Comparison of ENCODE assay signal across 19 cellular contexts in the genomic region with DNA sequence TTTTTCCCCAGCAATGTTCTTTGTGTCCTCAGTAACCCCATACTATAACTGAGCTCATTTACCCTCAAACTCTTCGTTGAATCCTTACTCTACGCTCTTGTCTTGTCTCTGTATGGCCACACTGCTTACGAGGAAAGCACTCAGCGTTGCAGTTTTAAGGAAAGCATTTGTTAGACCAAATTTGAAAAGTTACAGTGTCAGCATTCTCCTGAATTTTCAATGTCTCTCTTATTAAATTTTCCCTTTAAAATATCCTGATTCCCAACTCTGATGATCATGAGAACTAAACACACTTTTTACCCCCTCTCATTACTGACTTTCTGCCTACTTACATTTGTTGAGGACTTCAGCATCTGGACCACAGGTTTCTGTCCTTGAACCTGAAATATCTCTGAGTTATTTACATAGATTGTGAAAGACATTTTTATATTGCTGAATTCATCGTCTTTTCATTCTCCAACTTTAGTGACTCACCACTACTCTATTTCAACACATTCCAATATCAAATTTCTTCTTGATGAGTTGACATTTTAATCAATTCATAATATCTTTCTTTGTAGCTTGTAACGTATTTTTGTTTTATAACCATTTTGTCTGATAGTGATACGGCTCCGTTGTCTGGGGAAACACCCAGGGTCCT. TPM values are rescaled to one million over a fixed set of nuclear protein-coding genes. Genes with fewer than 3 reads are reported as not detected.
A peak's percentile ranks its signal among the peaks of the same experiment; 100 is the strongest.
DNase-seq lines count a peak whose midpoint lies in the region; ATAC-seq and TF ChIP-seq lines count a peak whose summit lies in the region.
"Had no signal": no experiment of that assay in that cellular context is flagged by ENCODE, and none has a peak within 500 bp of the region (broad histone marks: within the 10 kb centered on the region; RNA-seq: fewer than 3 reads in every experiment).

No MANE protein-coding gene starts in this region.

- no peak overlapping the region for H3K4me3 ChIP-seq in endodermal cell (ENCODE audit: low read length)
- H3K4me3 ChIP-seq in mesendoderm (ENCODE audit: low read length): no peak overlapping the region
- H3K4me3 ChIP-seq: gastroesophageal sphincter had no signal

- H3K27me3 Mint-ChIP-seq in endodermal cell (ENCODE audit: insufficient read depth): no peaks in the 10 kb centered on the region
- H3K27me3 Mint-ChIP-seq: natural killer cell treated with Interleukin-12 subunit alpha and Interleukin-12 subunit beta and Interleukin-15 and Interleukin-18, amount 100 ng/mL, for 72 hours had no signal

- H3K36me3 ChIP-seq in endodermal cell (ENCODE audit: control insufficient read depth, insufficient read depth, low read length) (no peaks in the 10 kb centered on the region), mesendoderm (ENCODE audit: control insufficient read depth, insufficient read depth, low read length) (no peaks in the 10 kb centered on the region)
- H3K36me3 ChIP-seq: gastroesophageal sphincter had no signal

- H2BK5ac ChIP-seq in mesendoderm (ENCODE audit: low read length): no peak overlapping the region

- peaks cover 21% of the 10 kb centered on the region for H3K4me1 Mint-ChIP-seq in endodermal cell
- H3K4me1 Mint-ChIP-seq: central memory CD8-positive, alpha-beta T cell had no signal

- H3K27ac ChIP-seq in endodermal cell (ENCODE audit: low read depth, low read length) (no peak overlapping the region), mesendoderm (ENCODE audit: low read depth, low read length) (no peak overlapping the region)
- H3K27ac ChIP-seq: gastroesophageal sphincter had no signal

- no peaks in the 10 kb centered on the region for H3K4me1 ChIP-seq in endodermal cell (ENCODE audit: control insufficient read depth, insufficient read depth, low read length)
- H3K4me1 ChIP-seq in mesendoderm (ENCODE audit: control insufficient read depth, low read depth, low read length): peaks cover 4% of the 10 kb centered on the region
- H3K4me1 ChIP-seq: gastroesophageal sphincter had no signal

- no peak overlapping the region for H4K8ac ChIP-seq in mesendoderm (ENCODE audit: low read depth, low read length)

- H3K23ac ChIP-seq in mesendoderm (ENCODE audit: low read length): no peak overlapping the region

- H3K4me3 Mint-ChIP-seq in endodermal cell: peak overlapping the region; percentile 1
- H3K4me3 Mint-ChIP-seq: central memory CD8-positive, alpha-beta T cell; natural killer cell treated with Interleukin-12 subunit alpha and Interleukin-12 subunit beta and Interleukin-15 and Interleukin-18, amount 100 ng/mL, for 72 hours; stimulated activated naive CD8-positive, alpha-beta T cell treated with anti-CD3 and anti-CD28 coated beads, Interleukin-15, Interleukin-2, amounts not matched to agents 100 ng/mL and 50 ng/mL, for 24 hours had no signal

- no peak overlapping the region for H4K5ac ChIP-seq in mesendoderm (ENCODE audit: low read length)

- peaks cover 5% of the 10 kb centered on the region for H3K36me3 Mint-ChIP-seq in endodermal cell (ENCODE audit: low read depth)
- peaks cover 0 to 5% of the 10 kb centered on the region in 2 donors for H3K36me3 Mint-ChIP-seq in activated naive CD4-positive, alpha-beta T cell treated with anti-CD3 and anti-CD28 coated beads, Interleukin-2, amount 50 U/mL, for 72 hours
- H3K36me3 Mint-ChIP-seq: natural killer cell treated with Interleukin-12 subunit alpha and Interleukin-12 subunit beta and Interleukin-15 and Interleukin-18, amount 100 ng/mL, for 72 hours had no signal

- H3K27ac Mint-ChIP-seq in endodermal cell: peak overlapping the region; percentile 79
- no peak overlapping the region for H3K27ac Mint-ChIP-seq in activated naive CD4-positive, alpha-beta T cell treated with anti-CD3 and anti-CD28 coated beads, Interleukin-2, amount 50 U/mL, for 72 hours
- H3K27ac Mint-ChIP-seq: natural killer cell treated with Interleukin-12 subunit alpha and Interleukin-12 subunit beta and Interleukin-15 and Interleukin-18, amount 100 ng/mL, for 72 hours; stimulated activated naive CD8-positive, alpha-beta T cell treated with anti-CD3 and anti-CD28 coated beads, Interleukin-15, Interleukin-2, amounts not matched to agents 100 ng/mL and 50 ng/mL, for 24 hours had no signal

- DNase-seq in ELR (ENCODE audit: low read depth) (peak; percentile 90), NCI-H226 (peak; percentile 77), endodermal cell (no peak), mesendoderm (peak; percentile 11), nucleus accumbens (lab: John Stamatoyannopoulos, UW) (no peak), iPS-NIHi11 (ENCODE audit: low spot score) (no peak)
- DNase-seq in activated naive CD4-positive, alpha-beta T cell treated with anti-CD3 and anti-CD28 coated beads, Interleukin-2, amount 50 U/mL, for 72 hours (ENCODE audit: low spot score in 2 of 2): no peak
- DNase-seq: activated naive CD4-positive, alpha-beta T cell; KG1; left cardiac atrium; NCI-H187 treated with DMSO at 0.1 percent for 48 hours; SHP77 had no signal

- no peak overlapping the region for H3K18ac ChIP-seq in mesendoderm (ENCODE audit: low read length)

- TF ChIP-seq CTCF in endodermal cell (conservative IDR thresholded peaks at IDR 0.05): no peak

- H3K9ac ChIP-seq in endodermal cell (ENCODE audit: extremely low read depth, low read length, poor library complexity, severe bottlenecking): no peak overlapping the region
- H3K9ac ChIP-seq in mesendoderm (ENCODE audit: low read length): no peak overlapping the region

- H3K4ac ChIP-seq in mesendoderm (ENCODE audit: low read depth, low read length): no peak overlapping the region

- H3K79me2 ChIP-seq in mesendoderm (ENCODE audit: control insufficient read depth, insufficient read depth, low read length): no peaks in the 10 kb centered on the region

- 81 to 82% methylated on average over 8 of the region's 8 CpGs for WGBS in endodermal cell (ENCODE audit: insufficient coverage in 1 of 2, insufficient read length in 1 of 2), 2 experiments
- 80% methylated on average over 1 of the region's 8 CpGs for WGBS in mesendoderm (ENCODE audit: extremely low coverage, insufficient coverage, low lambda C conversion rate)

- peaks cover 26% of the 10 kb centered on the region for H3K9me3 Mint-ChIP-seq in endodermal cell
- H3K9me3 Mint-ChIP-seq in activated naive CD4-positive, alpha-beta T cell treated with anti-CD3 and anti-CD28 coated beads, Interleukin-2, amount 50 U/mL, for 72 hours: peaks cover 0 to 6% of the 10 kb centered on the region in 2 donors
- H3K9me3 Mint-ChIP-seq: central memory CD8-positive, alpha-beta T cell; stimulated activated naive CD8-positive, alpha-beta T cell treated with anti-CD3 and anti-CD28 coated beads, Interleukin-15, Interleukin-2, amounts not matched to agents 100 ng/mL and 50 ng/mL, for 24 hours had no signal

- H2BK15ac ChIP-seq in mesendoderm (replicated peaks; ENCODE audit: low read depth): peak overlapping the region; percentile 64

- H3K9me3 ChIP-seq in endodermal cell (ENCODE audit: control insufficient read depth, low read length): peaks cover 11% of the 10 kb centered on the region

- no peak overlapping the region for H3K56ac ChIP-seq in mesendoderm (ENCODE audit: low read length)

- no peak overlapping the region for H2AK5ac ChIP-seq in mesendoderm (ENCODE audit: low read length)

- H2BK120ac ChIP-seq in mesendoderm (ENCODE audit: low read depth, low read length): no peak overlapping the region

- no peaks in the 10 kb centered on the region for H3K79me1 ChIP-seq in mesendoderm (ENCODE audit: low read length)

- H3K27me3 ChIP-seq in endodermal cell (ENCODE audit: control insufficient read depth, insufficient read depth, low read length, poor library complexity, severe bottlenecking): no peaks in the 10 kb centered on the region
- H3K27me3 ChIP-seq in mesendoderm (ENCODE audit: insufficient read depth, low read length, poor library complexity): no peaks in the 10 kb centered on the region
- H3K27me3 ChIP-seq: gastroesophageal sphincter had no signal

- H3K4me2 ChIP-seq in mesendoderm (ENCODE audit: low read length): no peak overlapping the region

- ATAC-seq in activated naive CD4-positive, alpha-beta T cell treated with anti-CD3 and anti-CD28 coated beads, Interleukin-2, amount 50 U/mL, for 72 hours: no peak
- no peak for ATAC-seq in GM21825 (IDR thresholded peaks at IDR 0.05; ENCODE audit: unreplicated experiment)
- ATAC-seq: gastroesophageal sphincter; left cardiac atrium; natural killer cell treated with Interleukin-12 subunit alpha and Interleukin-12 subunit beta and Interleukin-15 and Interleukin-18, amount 100 ng/mL, for 72 hours; right cardiac atrium had no signal

RNA-seq across cellular contexts. Expression of gene VWDE, which starts 19.8 kb away (rescaled TPM):
- total RNA-seq in endodermal cell: 10 to 100 TPM; 11.8 to 12.1 TPM
- 0.82 TPM for polyA plus RNA-seq in endodermal cell (2013, experiment 1 of 2)
- polyA plus RNA-seq in endodermal cell (2013, experiment 2 of 2): 0.46 TPM
- 4.6 TPM for polyA plus RNA-seq in mesendoderm (2013, experiment 1 of 2)
- polyA plus RNA-seq in mesendoderm (2013, experiment 2 of 2): 4.8 TPM
- total RNA-seq in activated naive CD4-positive, alpha-beta T cell treated with anti-CD3 and anti-CD28 coated beads, Interleukin-2, amount 50 U/mL, for 72 hours: 1 to 10 TPM; 2.6 to 6.3 TPM
- total RNA-seq: G401 had no signal

Comparison
In these comparisons a context has a peak if more than half of its experiments do, and no peak if none do; other contexts are left out.
1. DNase-seq: peak in ELR (single experiment), NCI-H226 (single experiment) and mesendoderm (single experiment); none in endodermal cell (single experiment), activated naive CD4-positive, alpha-beta T cell treated with anti-CD3 and anti-CD28 coated beads, Interleukin-2, amount 50 U/mL, for 72 hours (0 of 2), nucleus accumbens (0 of 56) and iPS-NIHi11 (single experiment).